8 cellular contexts compared by ENCODE assay signal in the genomic region with DNA sequence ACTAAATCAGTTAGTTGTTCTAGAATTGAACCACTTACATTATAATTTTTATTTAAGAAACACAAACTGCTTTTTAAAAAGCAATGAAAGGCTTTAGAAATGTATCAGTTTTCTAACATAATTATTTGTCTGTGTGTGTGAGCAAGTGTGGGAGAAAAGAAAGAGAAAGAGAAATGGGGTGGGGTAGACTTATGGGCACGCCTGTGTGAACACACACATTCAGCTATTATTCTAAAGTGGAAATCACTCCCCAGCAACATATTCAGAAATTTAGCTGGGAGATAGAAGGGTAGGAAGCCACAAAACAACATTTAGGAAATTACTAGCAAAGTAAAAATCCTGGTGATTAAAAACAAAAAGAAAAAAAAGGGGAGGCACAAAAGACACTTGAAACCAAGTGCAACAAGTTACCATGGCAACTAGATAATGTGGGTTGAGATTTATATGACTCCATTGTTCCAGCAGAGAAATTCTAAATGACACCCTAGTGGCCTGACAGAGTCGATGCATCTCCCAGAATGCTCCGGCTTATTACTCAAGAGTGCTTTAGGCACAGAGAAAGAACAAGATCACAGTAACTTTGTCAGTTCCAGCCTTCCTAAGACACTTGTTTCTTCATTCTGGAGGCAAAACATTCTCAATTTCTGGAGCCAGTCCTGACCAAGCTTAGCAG.
DNase-seq lines count a peak whose midpoint lies in the region; ATAC-seq and TF ChIP-seq lines count a peak whose summit lies in the region.

No MANE protein-coding gene starts in this region.

- in situ Hi-C loops in G401 (cut with HindIII; ENCODE audit: low sequenced_read_pairs), result no loop called here

- DNase-seq in G401 (ENCODE audit: low spot score) (peak; percentile 3), midbrain (lab: John Stamatoyannopoulos, UW) (peak; percentile 29), ovary (no peak), activated T-cell treated with anti-CD3 and anti-CD28 coated beads for 4 hours (no peak)
- DNase-seq in Jurkat, Clone E6-1 (ENCODE audit: low read depth, low spot score), result peak; percentile 66

- no peaks in the 10 kb centered on the region for H3K4me1 ChIP-seq in ovary (ENCODE audit: insufficient read depth)

- H3K9me3 ChIP-seq in ovary, result no peaks in the 10 kb centered on the region

- intact Hi-C loops in ovary (cut with DNase I), result no loop called here

- WGBS in ovary, 3 donors, result 62 to 68% (median 66%) methylated on average over 3 of the region's 3 CpGs

- TF ChIP-seq EP300 in ovary (IDR thresholded peaks at IDR 0.05), result no peak

- no peaks in the 10 kb centered on the region for H3K36me3 ChIP-seq in ovary

- no peak for TF ChIP-seq POLR2A in ovary (IDR thresholded peaks at IDR 0.05)

- H3K27ac ChIP-seq in VCaP (no peak overlapping the region), ovary (no peak overlapping the region)

- peak; percentile 71 for TF ChIP-seq CTCF in VCaP (conservative IDR thresholded peaks at IDR 0.05)
- TF ChIP-seq CTCF in ovary (IDR thresholded peaks at IDR 0.05), result no peak

- no peaks in the 10 kb centered on the region for H3K27me3 ChIP-seq in ovary

- peak; percentile 62 for ATAC-seq in GM21381 (IDR thresholded peaks at IDR 0.05; ENCODE audit: unreplicated experiment)
- ATAC-seq in GM21825 (IDR thresholded peaks at IDR 0.05; ENCODE audit: unreplicated experiment), result no peak

- no peak overlapping the region for H3K4me3 ChIP-seq in Jurkat, Clone E6-1 (ENCODE audit: low read length)
- H3K4me3 ChIP-seq in ovary, result no peak overlapping the region

Comparison
In these comparisons a context has a peak if more than half of its experiments do, and no peak if none do; other contexts are left out.
1. DNase-seq: peak in G401 (single experiment), Jurkat, Clone E6-1 (single experiment) and midbrain (single experiment); none in ovary (0 of 5) and activated T-cell treated with anti-CD3 and anti-CD28 coated beads for 4 hours (single experiment).